Comparison of ENCODE assay signal across 17 cellular contexts in genomic region chr10:87878664-87879459, GRCh38. TPM values are rescaled to one million over a fixed set of nuclear protein-coding genes. Genes with fewer than 3 reads are reported as not detected.
DNase-seq lines count a peak whose midpoint lies in the region; ATAC-seq and TF ChIP-seq lines count a peak whose summit lies in the region.
"Had no signal": no experiment of that assay in that cellular context is flagged by ENCODE, and none has a peak within 500 bp of the region (broad histone marks: within the 10 kb centered on the region; RNA-seq: fewer than 3 reads in every experiment).

No MANE protein-coding gene starts in this region.

- CTCF ChIA-PET in CD8-positive, alpha-beta T cell (lab: Charles Lee), result no interaction called here

- H3K36me3 ChIP-seq in CD8-positive, alpha-beta T cell (ENCODE audit: insufficient read depth, low read length), result no peaks in the 10 kb centered on the region
- H3K36me3 ChIP-seq: gastrocnemius medialis had no signal

- in situ Hi-C loops in KBM-7 (cut with MboI; ENCODE audit: low pct_unique_long_range_greater_than_20kb, low sequenced_read_pairs), result no loop called here
- in situ Hi-C loops in astrocyte of the spinal cord (cut with HindIII; ENCODE audit: low sequenced_read_pairs), result no loop called here

- intact Hi-C loops in CD8-positive, alpha-beta T cell (cut with DNase I, micrococcal nuclease), result loop anchor here in 1 of 2 experiments (2.0 kb wide), 1 partner anchor 14 kb away; no protein-coding TSS in a partner anchor

- no peak overlapping the region for H3K27ac ChIP-seq in CD8-positive, alpha-beta T cell (ENCODE audit: low read depth, low read length)
- H3K27ac ChIP-seq: gastrocnemius medialis, PC-9 had no signal

- peaks cover 3% of the 10 kb centered on the region for H3K9me3 Mint-ChIP-seq in CD8-positive, alpha-beta T cell
- no peaks in the 10 kb centered on the region for H3K9me3 Mint-ChIP-seq in memory B cell
- H3K9me3 Mint-ChIP-seq: activated T-helper 17 cell treated with anti-CD3 and anti-CD28 coated beads, Interleukin-2, amount 50 U/mL, for 72 hours had no signal

- no peak for DNase-seq in CD8-positive, alpha-beta T cell
- DNase-seq in KBM-7, result peak; percentile 94
- peak; percentile 57 for DNase-seq in astrocyte of the spinal cord (ENCODE audit: low read depth, low spot score)
- no peak for DNase-seq in memory B cell (ENCODE audit: low spot score in 2 of 2)
- no peak for DNase-seq in activated CD4-positive, CD25-positive, alpha-beta regulatory T cell (lab: John Stamatoyannopoulos, UW)
- DNase-seq in ureter (ENCODE audit: low spot score), result no peak
- no peak for DNase-seq in germinal center (ENCODE audit: low spot score)
- DNase-seq: activated CD4-positive, alpha-beta T cell treated with anti-CD3 and anti-CD28 coated beads, Interleukin-2, amount 10 ng/mL, durations not matched to agents 7 days and 5 days; aorta; effector CD8-positive, alpha-beta T cell; gastrocnemius medialis; NCI-H226; PC-9; retina; stimulated activated CD4-positive, alpha-beta T cell treated with anti-CD3 and anti-CD28 coated beads, Interleukin-1b, Interleukin-23, amount 100 ng/mL, for 48 hours had no signal

- POLR2A ChIA-PET in CD8-positive, alpha-beta T cell (lab: Charles Lee), result interaction anchor here (0.6 to 1.2 kb wide), 3 partner anchors 14 to 36 kb away, joined by 3 to 5 read pairs (median 4); partner anchors contain the start of genes KLLN and PTEN

- H3K4me3 Mint-ChIP-seq in CD8-positive, alpha-beta T cell, result peak overlapping the region; percentile 9
- H3K4me3 Mint-ChIP-seq in memory B cell, result no peak overlapping the region
- H3K4me3 Mint-ChIP-seq: activated CD4-positive, alpha-beta T cell treated with anti-CD3 and anti-CD28 coated beads, Interleukin-2, amount 10 ng/mL, durations not matched to agents 7 days and 5 days; activated T-helper 17 cell treated with anti-CD3 and anti-CD28 coated beads, Interleukin-2, amount 50 U/mL, for 72 hours had no signal

- H3K4me1 ChIP-seq in CD8-positive, alpha-beta T cell (ENCODE audit: insufficient read depth, low read length), result peaks cover 31% of the 10 kb centered on the region

- peaks cover 45% of the 10 kb centered on the region for H3K36me3 Mint-ChIP-seq in CD8-positive, alpha-beta T cell
- H3K36me3 Mint-ChIP-seq in memory B cell, result peaks cover 21% of the 10 kb centered on the region

- H3K27me3 Mint-ChIP-seq in CD8-positive, alpha-beta T cell (ENCODE audit: low read depth), result no peaks in the 10 kb centered on the region
- no peaks in the 10 kb centered on the region for H3K27me3 Mint-ChIP-seq in memory B cell
- H3K27me3 Mint-ChIP-seq: activated CD4-positive, alpha-beta T cell treated with anti-CD3 and anti-CD28 coated beads, Interleukin-2, amount 10 ng/mL, durations not matched to agents 7 days and 5 days; activated T-helper 17 cell treated with anti-CD3 and anti-CD28 coated beads, Interleukin-2, amount 50 U/mL, for 72 hours had no signal

- TF ChIP-seq CTCF in CD8-positive, alpha-beta T cell (IDR thresholded peaks at IDR 0.05), result no peak
- no peak for TF ChIP-seq CTCF in astrocyte of the spinal cord (IDR thresholded peaks at IDR 0.05; ENCODE audit: low read depth, low read length)

- no peak overlapping the region for H3K4me3 ChIP-seq in CD8-positive, alpha-beta T cell (ENCODE audit: low read depth, low read length)
- H3K4me3 ChIP-seq in astrocyte of the spinal cord (ENCODE audit: low read depth, low read length), result no peak overlapping the region
- H3K4me3 ChIP-seq: gastrocnemius medialis, PC-9 had no signal

- H3K9me3 ChIP-seq in CD8-positive, alpha-beta T cell (ENCODE audit: low read length), result no peaks in the 10 kb centered on the region
- H3K9me3 ChIP-seq: gastrocnemius medialis had no signal

- H3K4me1 Mint-ChIP-seq in CD8-positive, alpha-beta T cell (ENCODE audit: low read depth), result peaks cover 64% of the 10 kb centered on the region
- peaks cover 14% of the 10 kb centered on the region for H3K4me1 Mint-ChIP-seq in memory B cell

- H3K27me3 ChIP-seq in CD8-positive, alpha-beta T cell (ENCODE audit: insufficient read depth, low read length), result no peaks in the 10 kb centered on the region
- H3K27me3 ChIP-seq: gastrocnemius medialis had no signal

- H3K27ac Mint-ChIP-seq in CD8-positive, alpha-beta T cell, result peak overlapping the region; percentile 72
- peak overlapping the region; percentile 7 for H3K27ac Mint-ChIP-seq in memory B cell
- H3K27ac Mint-ChIP-seq: activated CD4-positive, alpha-beta T cell treated with anti-CD3 and anti-CD28 coated beads, Interleukin-2, amount 10 ng/mL, durations not matched to agents 7 days and 5 days; activated T-helper 17 cell treated with anti-CD3 and anti-CD28 coated beads, Interleukin-2, amount 50 U/mL, for 72 hours had no signal

- no peak for ATAC-seq in CD8-positive, alpha-beta T cell
- ATAC-seq in memory B cell (ENCODE audit: low read depth), result no peak
- no peak for ATAC-seq in HG03469 (IDR thresholded peaks at IDR 0.05; ENCODE audit: unreplicated experiment)
- ATAC-seq: activated T-helper 17 cell treated with anti-CD3 and anti-CD28 coated beads, Interleukin-2, amount 50 U/mL, for 72 hours; gastrocnemius medialis had no signal

RNA-seq across cellular contexts. Expression of gene PTEN, which starts 15.4 kb away (rescaled TPM):
- 10 to 100 TPM; 57.5 to 66.1 TPM for total RNA-seq in CD8-positive, alpha-beta T cell
- 159 TPM for total RNA-seq in ureter

RNA-seq across cellular contexts. Expression of gene KLLN, which starts 15.5 kb away (rescaled TPM):
- total RNA-seq in CD8-positive, alpha-beta T cell, result under 1 TPM; 0.38 to 0.42 TPM
- total RNA-seq in ureter, result 2.1 TPM

Comparison
In these comparisons a context has a peak if more than half of its experiments do, and no peak if none do; other contexts are left out.
1. DNase-seq: peak in KBM-7 (single experiment) and astrocyte of the spinal cord (single experiment); none in CD8-positive, alpha-beta T cell (0 of 7), memory B cell (0 of 2), activated CD4-positive, CD25-positive, alpha-beta regulatory T cell (0 of 4), ureter (single experiment) and germinal center (single experiment).